9 cellular contexts compared by ENCODE assay signal in genomic region chr2:20365249-20365817, GRCh38. TPM values are rescaled to one million over a fixed set of nuclear protein-coding genes. Genes with fewer than 3 reads are reported as not detected.
DNase-seq lines count a peak whose midpoint lies in the region; ATAC-seq, FAIRE-seq and TF ChIP-seq lines count a peak whose summit lies in the region.
"Had no signal": no experiment of that assay in that cellular context is flagged by ENCODE, and none has a peak within 500 bp of the region (broad histone marks: within the 10 kb centered on the region; RNA-seq: fewer than 3 reads in every experiment).

No MANE protein-coding gene starts in this region.

- TF ChIP-seq CTCF in bronchial epithelial cell (IDR thresholded peaks at IDR 0.05; ENCODE audit: insufficient read depth, low read length, severe bottlenecking) (no peak), esophagus squamous epithelium (IDR thresholded peaks at IDR 0.05) (no peak), GM23338 (conservative IDR thresholded peaks at IDR 0.05; ENCODE audit: low read depth in 2 of 2) (no peak)

- H3K27ac Mint-ChIP-seq in GM23338 = no peak overlapping the region

- 49 to 62% methylated on average over 7 of the region's 7 CpGs for WGBS in esophagus squamous epithelium, 2 donors

- peak; percentile 44 for DNase-seq in GM12892 (ENCODE audit: insufficient read length)
- peak; percentile 94 for DNase-seq in bronchial epithelial cell (ENCODE audit: low read depth)
- DNase-seq in C1 segment of cervical spinal cord (lab: John Stamatoyannopoulos, UW) = no peak
- no peak for DNase-seq in esophagus squamous epithelium (lab: John Stamatoyannopoulos, UW)
- no peak for DNase-seq in left colon
- DNase-seq in GM23338 (ENCODE audit: low spot score) = no peak

- no peaks in the 10 kb centered on the region for H3K9me2 ChIP-seq in GM23338 (ENCODE audit: insufficient read depth)

- intact Hi-C loops in esophagus squamous epithelium (cut with DNase I) (no loop called here), left colon (cut with DNase I, micrococcal nuclease) (no loop called here)

- H3K27ac ChIP-seq in esophagus squamous epithelium (peak overlapping the region in 1 of 4 donors; percentile 1), GM23338 (ENCODE audit: low read depth) (no peak overlapping the region)
- H3K27ac ChIP-seq: cardiac muscle cell had no signal

- TF ChIP-seq POLR2A in GM12892 (IDR thresholded peaks at IDR 0.05; ENCODE audit: low read depth, low read length) = no peak
- TF ChIP-seq POLR2A in esophagus squamous epithelium (IDR thresholded peaks at IDR 0.05) = no peak

- ATAC-seq in GM21515 (IDR thresholded peaks at IDR 0.05; ENCODE audit: unreplicated experiment) (peak; percentile 87), HG03575 (IDR thresholded peaks at IDR 0.05; ENCODE audit: extremely low read depth, insufficient number of reproducible peaks, low FRiP score, unreplicated experiment) (peak; percentile 98), left colon (no peak), GM23338 (no peak)

- H3K27me3 ChIP-seq in bronchial epithelial cell (ENCODE audit: control insufficient read depth, insufficient read depth, low read length) (no peaks in the 10 kb centered on the region), esophagus squamous epithelium (no peaks in the 10 kb centered on the region), GM23338 (ENCODE audit: insufficient read depth) (no peaks in the 10 kb centered on the region)
- H3K27me3 ChIP-seq: cardiac muscle cell had no signal

- no peaks in the 10 kb centered on the region for H3K9me3 ChIP-seq in esophagus squamous epithelium

- H3K27me3 Mint-ChIP-seq in GM23338 (ENCODE audit: insufficient read depth, low read depth, poor library complexity) = peaks cover 1% of the 10 kb centered on the region

- no peaks in the 10 kb centered on the region for H3F3A ChIP-seq in GM23338 (replicated peaks; ENCODE audit: low read depth)

- peaks cover 6% of the 10 kb centered on the region; the same call in 1 of the 3 replicates for H3K36me3 Mint-ChIP-seq in GM23338 (ENCODE audit: low read depth)

- H3K4me3 Mint-ChIP-seq in GM23338 = no peak overlapping the region

- H3K4me3 ChIP-seq in bronchial epithelial cell (ENCODE audit: low read depth, low read length) (no peak overlapping the region), esophagus squamous epithelium (no peak overlapping the region), GM23338 (no peak overlapping the region)
- H3K4me3 ChIP-seq: cardiac muscle cell had no signal

- H3K79me2 ChIP-seq in GM23338 (replicated peaks; ENCODE audit: insufficient read depth) = no peaks in the 10 kb centered on the region

- FAIRE-seq in GM12892 (lab: Jason Lieb, UNC) = peak; percentile 97
- no peak for FAIRE-seq in bronchial epithelial cell (lab: Jason Lieb, UNC)

- H3K4me2 ChIP-seq in GM23338 = no peak overlapping the region

- H3K4me1 ChIP-seq in esophagus squamous epithelium (peaks cover 8 to 45% (median 15%) of the 10 kb centered on the region in 3 donors), GM23338 (ENCODE audit: insufficient read depth) (no peaks in the 10 kb centered on the region)

- no peak overlapping the region for H2AFZ ChIP-seq in GM23338

- no peaks in the 10 kb centered on the region for H4K20me1 ChIP-seq in GM23338 (replicated peaks; ENCODE audit: insufficient read depth)

- no peaks in the 10 kb centered on the region for H3K4me1 Mint-ChIP-seq in GM23338

- H3K9me3 Mint-ChIP-seq in GM23338 = peaks cover 23% of the 10 kb centered on the region

- no peaks in the 10 kb centered on the region for H3K36me3 ChIP-seq in bronchial epithelial cell (ENCODE audit: control insufficient read depth, insufficient read depth, low read length)
- no peaks in the 10 kb centered on the region for H3K36me3 ChIP-seq in esophagus squamous epithelium
- no peaks in the 10 kb centered on the region for H3K36me3 ChIP-seq in GM23338 (ENCODE audit: insufficient read depth)
- H3K36me3 ChIP-seq: cardiac muscle cell had no signal

TF ChIP-seq in GM23338, 12 proteins besides CTCF, POLR2A, EP300 and RAD21:
- no peak for TF ChIP-seq JUNB (IDR thresholded peaks at IDR 0.05; ENCODE audit: unreplicated experiment)
- TF ChIP-seq EZH2 (IDR thresholded peaks at IDR 0.05; ENCODE audit: low read depth, unreplicated experiment) = no peak
- TF ChIP-seq CREB1 (CRISPR knock-in tag; IDR thresholded peaks at IDR 0.05; ENCODE audit: low read depth) = no peak
- TF ChIP-seq POLR2AphosphoS5 (IDR thresholded peaks at IDR 0.05; ENCODE audit: low read depth) = no peak
- no peak for TF ChIP-seq EZH2phosphoT487 (IDR thresholded peaks at IDR 0.05; ENCODE audit: unreplicated experiment)
- no peak for TF ChIP-seq REST (IDR thresholded peaks at IDR 0.05; ENCODE audit: unreplicated experiment)
- TF ChIP-seq NANOG (IDR thresholded peaks at IDR 0.05; ENCODE audit: borderline replicate concordance) = no peak
- no peak for TF ChIP-seq ZNF331 (CRISPR knock-in tag; IDR thresholded peaks at IDR 0.05; ENCODE audit: low read depth)

RNA-seq across cellular contexts. Expression of gene PUM2, which starts 14.7 kb away (rescaled TPM):
- 56.2 TPM for polyA plus RNA-seq in GM12892 (2012; ENCODE audit: missing spikeins)
- 43.7 and 48.5 TPM in 2 replicates for total RNA-seq in bronchial epithelial cell
- 10 to 100 TPM; 29.3 to 81.4 (median 48.2) TPM for total RNA-seq in esophagus squamous epithelium
- total RNA-seq in left colon = 100 to 1,000 TPM in 1 of 2 donors, 10 to 100 TPM in 1; 99.4 to 109 TPM
- total RNA-seq in GM23338 (2014; rRNA removed; shearing (Covaris generic)) = 84.2 and 94.1 TPM in 2 replicates
- 27.8 and 29.9 TPM in 2 replicates for polyA plus RNA-seq in GM23338 (2016; fragmentation: Nextera tagmentation; extraction: Ambion mirVana)

Comparison
In these comparisons a context has a peak if more than half of its experiments do, and no peak if none do; other contexts are left out.
1. DNase-seq: peak in GM12892 (single experiment) and bronchial epithelial cell (single experiment); none in C1 segment of cervical spinal cord (0 of 14), esophagus squamous epithelium (single experiment), left colon (0 of 2) and GM23338 (single experiment).
2. ATAC-seq: peak in GM21515 (single experiment) and HG03575 (single experiment); none in left colon (single experiment) and GM23338 (single experiment).